8 cellular contexts compared by ENCODE assay signal in the genomic region with DNA sequence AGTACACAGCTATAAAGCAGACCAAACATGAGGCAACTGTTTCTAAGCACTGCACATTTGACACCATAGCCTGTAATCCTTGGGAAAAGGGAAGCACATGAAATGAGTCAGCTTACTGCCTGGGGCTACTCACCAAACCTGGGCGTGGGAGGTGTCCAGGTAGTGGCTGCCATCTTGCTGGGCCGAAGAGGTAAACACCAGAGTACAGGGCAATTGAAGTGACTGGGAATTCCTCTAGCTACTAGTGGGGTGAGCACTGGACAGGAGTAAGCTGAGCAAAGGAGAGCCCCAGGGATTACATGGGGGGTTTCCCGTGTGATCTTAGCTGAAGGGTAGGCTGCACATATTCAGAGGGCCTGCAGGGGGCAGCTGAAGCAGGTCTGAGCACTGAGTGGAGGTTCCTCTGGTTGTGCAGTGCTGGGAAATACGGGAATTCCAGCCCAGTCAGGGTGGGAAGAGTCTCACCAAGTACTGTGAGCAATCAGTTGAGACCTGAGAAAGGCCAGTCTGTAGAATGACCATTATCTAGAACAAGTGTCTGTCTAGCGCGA.
DNase-seq lines count a peak whose midpoint lies in the region; ATAC-seq and TF ChIP-seq lines count a peak whose summit lies in the region.

No MANE protein-coding gene starts in this region.

- ATAC-seq in HG03139 (IDR thresholded peaks at IDR 0.05; ENCODE audit: unreplicated experiment) = no peak

- intact Hi-C loops in uterus (cut with DNase I; ENCODE audit: low total_unique reads) = no loop called here

- no peaks in the 10 kb centered on the region for H3K9me3 ChIP-seq in iPS DF 6.9 (ENCODE audit: control insufficient read depth, insufficient read depth, low read length)
- no peaks in the 10 kb centered on the region for H3K9me3 ChIP-seq in uterus

- H3K4me1 Mint-ChIP-seq in HFFc6 (ENCODE audit: low read depth) = peaks cover 27% of the 10 kb centered on the region

- no peak overlapping the region for H3K27ac ChIP-seq in RWPE1
- H3K27ac ChIP-seq in iPS DF 6.9 (ENCODE audit: low read length) = no peak overlapping the region
- no peak overlapping the region for H3K27ac ChIP-seq in uterus

- TF ChIP-seq CTCF in GM12865 (IDR thresholded peaks at IDR 0.05; ENCODE audit: insufficient read depth, low read depth, low read length, missing control alignments) (peak; percentile 57), HFFc6 (IDR thresholded peaks at IDR 0.05) (peak; percentile 65), RWPE1 (conservative IDR thresholded peaks at IDR 0.05; ENCODE audit: low read depth) (no peak), uterus (IDR thresholded peaks at IDR 0.05) (no peak)

- H3K27ac Mint-ChIP-seq in HFFc6 = no peak overlapping the region

- WGBS in iPS DF 6.9 (ENCODE audit: insufficient coverage, insufficient read length) = no CpG with 5 or more reads among the region's 6 CpGs

- CTCF ChIA-PET in RWPE1 (lab: Yijun Ruan, JAX) = interaction anchor here (0.6 kb wide), 1 partner anchor 92 kb away, joined by 4 read pairs; no protein-coding TSS in a partner anchor

- H3K4me3 ChIP-seq in GM12865 (ENCODE audit: low read depth, low read length) (no peak overlapping the region), iPS DF 6.9 (ENCODE audit: low read length) (no peak overlapping the region), uterus (no peak overlapping the region)

- H3K36me3 ChIP-seq in iPS DF 6.9 (ENCODE audit: control insufficient read depth, insufficient read depth, low read length) (no peaks in the 10 kb centered on the region), uterus (no peaks in the 10 kb centered on the region)

- no peaks in the 10 kb centered on the region for H3K9me3 Mint-ChIP-seq in HFFc6

- H3K4me1 ChIP-seq in iPS DF 6.9 (ENCODE audit: control insufficient read depth, insufficient read depth, low read length) (no peaks in the 10 kb centered on the region), uterus (no peaks in the 10 kb centered on the region)

- H3K36me3 Mint-ChIP-seq in HFFc6 (ENCODE audit: low read depth) = no peaks in the 10 kb centered on the region

- TF ChIP-seq POLR2A in uterus (IDR thresholded peaks at IDR 0.05) = no peak

- POLR2A ChIA-PET in RWPE1 (lab: Yijun Ruan, JAX; ENCODE audit: low non-redundant PET) = no interaction called here

- H3K27me3 Mint-ChIP-seq in HFFc6 (ENCODE audit: insufficient read depth) = peaks cover 16% of the 10 kb centered on the region

- H3K27me3 ChIP-seq in iPS DF 6.9 (ENCODE audit: control insufficient read depth, insufficient read depth, low read length) (no peaks in the 10 kb centered on the region), uterus (no peaks in the 10 kb centered on the region)

- DNase-seq in GM12865 (ENCODE audit: low read depth) (peak; percentile 41), HFFc6 (peak; percentile 2), RWPE1 (ENCODE audit: low spot score) (peak; percentile 71), iPS DF 6.9 (ENCODE audit: low read depth, low spot score) (peak; percentile 25), NCI-H446 (lab: John Stamatoyannopoulos, UW) (no peak), uterus (no peak)
- no peak for DNase-seq in activated CD4-positive, alpha-beta T cell treated with anti-CD3 and anti-CD28 coated beads, Interleukin-2, amount 50 U/mL, for 4 hours

- H3K4me3 Mint-ChIP-seq in HFFc6 = no peak overlapping the region

Comparison
In these comparisons a context has a peak if more than half of its experiments do, and no peak if none do; other contexts are left out.
1. DNase-seq: peak in GM12865 (single experiment), HFFc6 (single experiment), RWPE1 (single experiment) and iPS DF 6.9 (single experiment); none in NCI-H446 (0 of 2), uterus (0 of 2) and activated CD4-positive, alpha-beta T cell treated with anti-CD3 and anti-CD28 coated beads, Interleukin-2, amount 50 U/mL, for 4 hours (0 of 2).
2. CTCF ChIP-seq: peak in GM12865 (single experiment) and HFFc6 (single experiment); none in RWPE1 (single experiment) and uterus (0 of 4).